ENCODE assay signal across 8 cellular contexts in genomic region chr9:104093162-104093561, GRCh38. TPM values are rescaled to one million over a fixed set of nuclear protein-coding genes. Genes with fewer than 3 reads are reported as not detected.
DNase-seq lines count a peak whose midpoint lies in the region; ATAC-seq, FAIRE-seq and TF ChIP-seq lines count a peak whose summit lies in the region.

No MANE protein-coding gene starts in this region.

- POLR2A ChIA-PET in CD8-positive, alpha-beta memory T cell (lab: Charles Lee) = interaction anchor here (0.5 to 1.4 kb wide), 2 partner anchors 655 to 853 kb away, joined by 3 to 4 read pairs; partner anchors contain the start of gene NIPSNAP3A
- POLR2A ChIA-PET in GM12878 (lab: Charles Lee) = interaction anchor here (0.8 to 1.7 kb wide), 2 partner anchors 21 to 655 kb away, joined by 3 to 6 read pairs; no protein-coding TSS in a partner anchor

- H3K4me3 ChIP-seq in CD8-positive, alpha-beta memory T cell (ENCODE audit: low read length) = peak overlapping the region; percentile 72
- peak overlapping the region; percentile 91 for H3K4me3 ChIP-seq in Karpas-422 (ENCODE audit: low read length)
- H3K4me3 ChIP-seq in GM12878 = peak overlapping the region; percentile 99
- peak overlapping the region; percentile 87 to 96 (median 90) for H3K4me3 ChIP-seq in liver (ENCODE audit: low read depth in 1 of 3, low read length in 3 of 3)
- peak overlapping the region; percentile 46 to 85 (median 64) for H3K4me3 ChIP-seq in tibial nerve

- H4K20me1 ChIP-seq in Karpas-422 (ENCODE audit: insufficient read depth, low read depth, low read length) = no peaks in the 10 kb centered on the region
- no peaks in the 10 kb centered on the region for H4K20me1 ChIP-seq in GM12878 (ENCODE audit: control insufficient read depth, insufficient read depth)

- no peaks in the 10 kb centered on the region for H3K9me3 Mint-ChIP-seq in CD8-positive, alpha-beta memory T cell

- TF ChIP-seq CTCF in GM12878 (IDR thresholded peaks at IDR 0.05 in 2 of 3, conservative IDR thresholded peaks at IDR 0.05 in 1 of 3; ENCODE audit: control insufficient read depth in 2 of 3, extremely low read depth in 1 of 3, insufficient read depth in 1 of 3, low read depth in 3 of 3, low read length in 3 of 3) (no peak), liver (IDR thresholded peaks at IDR 0.05; ENCODE audit: low read depth, low read length, missing input control) (no peak), tibial nerve (IDR thresholded peaks at IDR 0.05) (no peak)

- H2AFZ ChIP-seq in Karpas-422 (ENCODE audit: low read length) (peak overlapping the region; percentile 79), GM12878 (ENCODE audit: control insufficient read depth, low read depth, low read length) (peak overlapping the region; percentile 80)

- SMC1A ChIA-PET in GM12878 (lab: Charles Lee; ENCODE audit: uncharacterized antibody, unreplicated experiment) = interaction anchor here (1.0 to 3.1 kb wide), 9 partner anchors 9 to 655 kb away, joined by 3 to 11 read pairs (median 5); partner anchors contain the start of gene NIPSNAP3A

- peaks cover 0 to 14% (median 0%) of the 10 kb centered on the region in 3 donors for H3K36me3 Mint-ChIP-seq in CD8-positive, alpha-beta memory T cell

- no peaks in the 10 kb centered on the region for H3K9me2 ChIP-seq in Karpas-422 (replicated peaks; ENCODE audit: insufficient read depth, low read length)

- TF ChIP-seq RAD21 in GM12878 (IDR thresholded peaks at IDR 0.05; ENCODE audit: insufficient read depth, low read depth, low read length) (no peak), liver (IDR thresholded peaks at IDR 0.05) (no peak)

- no peak for FAIRE-seq in GM12878 (lab: Jason Lieb, UNC)

- H3K4me1 Mint-ChIP-seq in CD8-positive, alpha-beta memory T cell = peaks cover 34 to 52% (median 49%) of the 10 kb centered on the region in 3 donors

- peaks cover 16% of the 10 kb centered on the region for H3K4me1 ChIP-seq in CD8-positive, alpha-beta memory T cell (ENCODE audit: insufficient read depth, low read length)
- peaks cover 39% of the 10 kb centered on the region for H3K4me1 ChIP-seq in Karpas-422 (ENCODE audit: low read length)
- peaks cover 22% of the 10 kb centered on the region for H3K4me1 ChIP-seq in GM12878 (ENCODE audit: control insufficient read depth, insufficient read depth, low read length)
- peaks cover 7 to 23% (median 19%) of the 10 kb centered on the region in 4 donors for H3K4me1 ChIP-seq in liver (ENCODE audit: control insufficient read depth in 4 of 4, insufficient read depth in 4 of 4, low read length in 3 of 4)
- peaks cover 0 to 32% (median 10%) of the 10 kb centered on the region in 4 donors for H3K4me1 ChIP-seq in tibial nerve

- H3K27me3 ChIP-seq in CD8-positive, alpha-beta memory T cell (ENCODE audit: insufficient read depth, low read length, poor library complexity, severe bottlenecking) = no peaks in the 10 kb centered on the region
- no peaks in the 10 kb centered on the region for H3K27me3 ChIP-seq in Karpas-422 (ENCODE audit: low read length)
- no peaks in the 10 kb centered on the region for H3K27me3 ChIP-seq in GM12878 (replicated peaks in 1 of 2; ENCODE audit: control insufficient read depth in 2 of 2, insufficient read depth in 2 of 2, low read length in 1 of 2)
- H3K27me3 ChIP-seq in liver (ENCODE audit: control insufficient read depth in 4 of 4, insufficient read depth in 4 of 4, low read length in 3 of 4) = no peaks in the 10 kb centered on the region
- no peaks in the 10 kb centered on the region for H3K27me3 ChIP-seq in tibial nerve

- H3K79me2 ChIP-seq in Karpas-422 (ENCODE audit: low read length) (peaks cover 39% of the 10 kb centered on the region), GM12878 (ENCODE audit: control insufficient read depth, insufficient read depth, low read length) (peaks cover 44% of the 10 kb centered on the region)

- no TSS peak for BruUV-seq in GM12878 (replicated peaks; lab: Mats Ljungman, UMichigan)

- peak overlapping the region; percentile 77 for H3K27ac ChIP-seq in CD8-positive, alpha-beta memory T cell (ENCODE audit: low read depth, low read length)
- H3K27ac ChIP-seq in Karpas-422 (ENCODE audit: low read length) = peak overlapping the region; percentile 79
- peak overlapping the region; percentile 98 for H3K27ac ChIP-seq in GM12878 (ENCODE audit: control insufficient read depth, insufficient read depth)
- peak overlapping the region; percentile 92 to 96 for H3K27ac ChIP-seq in liver (ENCODE audit: low read depth in 1 of 2, low read length in 2 of 2)
- peak overlapping the region; percentile 77 to 98 (median 94) for H3K27ac ChIP-seq in tibial nerve

- RAD21 ChIA-PET in GM12878 (lab: Charles Lee; ENCODE audit: unreplicated experiment) = interaction anchor here (0.7 to 1.4 kb wide), 6 partner anchors 10 to 655 kb away, joined by 3 to 5 read pairs (median 4); partner anchors contain the start of gene NIPSNAP3A

- H3K9me3 ChIP-seq in CD8-positive, alpha-beta memory T cell (ENCODE audit: low read length) = no peaks in the 10 kb centered on the region
- H3K9me3 ChIP-seq in Karpas-422 (ENCODE audit: low read length) (no peaks in the 10 kb centered on the region), GM12878 (replicated peaks; ENCODE audit: control insufficient read depth, insufficient read depth, low read length) (no peaks in the 10 kb centered on the region; the same call in 2 of the 3 replicates), liver (ENCODE audit: control insufficient read depth in 4 of 4, low read length in 3 of 4) (no peaks in the 10 kb centered on the region), tibial nerve (no peaks in the 10 kb centered on the region)

- CTCF ChIA-PET in CD8-positive, alpha-beta memory T cell (lab: Charles Lee) = no interaction called here
- CTCF ChIA-PET in GM12878 (lab: Yijun Ruan, JAX) = interaction anchor here (0.7 to 3.2 kb wide), 7 partner anchors 9 to 649 kb away, joined by 3 to 10 read pairs (median 3); no protein-coding TSS in a partner anchor

- ATAC-seq in GM12878 = no peak; the same call in 2 of the 3 replicates
- ATAC-seq in GM19351 (IDR thresholded peaks at IDR 0.05; ENCODE audit: unreplicated experiment) = no peak
- ATAC-seq in GM19328 (IDR thresholded peaks at IDR 0.05; ENCODE audit: unreplicated experiment) = no peak

- no peaks in the 10 kb centered on the region for H3K36me3 ChIP-seq in CD8-positive, alpha-beta memory T cell (ENCODE audit: insufficient read depth, low read length)
- H3K36me3 ChIP-seq in Karpas-422 (ENCODE audit: insufficient read depth, low read length) (no peaks in the 10 kb centered on the region), GM12878 (ENCODE audit: control insufficient read depth in 2 of 2, insufficient read depth in 2 of 2, low read length in 1 of 2) (no peaks in the 10 kb centered on the region), liver (ENCODE audit: control insufficient read depth in 4 of 4, insufficient read depth in 3 of 4, low read depth in 1 of 4, low read length in 3 of 4) (no peaks in the 10 kb centered on the region), tibial nerve (no peaks in the 10 kb centered on the region)

- TF ChIP-seq EP300 in GM12878 (IDR thresholded peaks at IDR 0.05; ENCODE audit: borderline replicate concordance in 1 of 2, control insufficient read depth in 1 of 2, low read depth in 2 of 2, low read length in 2 of 2) (no peak), tibial nerve (IDR thresholded peaks at IDR 0.05) (no peak)

- H3K27me3 Mint-ChIP-seq in CD8-positive, alpha-beta memory T cell = peaks cover 0 to 6% of the 10 kb centered on the region in 2 donors

- peak overlapping the region; percentile 98 to 100 (median 99) for H3K4me3 Mint-ChIP-seq in CD8-positive, alpha-beta memory T cell

- H3K27ac Mint-ChIP-seq in CD8-positive, alpha-beta memory T cell = peak overlapping the region; percentile 97 to 100 (median 99)

- H3K4me2 ChIP-seq in Karpas-422 (ENCODE audit: low read depth, low read length, poor library complexity, severe bottlenecking) (peak overlapping the region; percentile 83), GM12878 (ENCODE audit: control insufficient read depth, insufficient read depth) (peak overlapping the region; percentile 73)

- H3K9ac ChIP-seq in Karpas-422 (ENCODE audit: low read length) (peak overlapping the region; percentile 75), GM12878 (ENCODE audit: control insufficient read depth, insufficient read depth, low read length) (peak overlapping the region; percentile 95), liver (ENCODE audit: low read depth in 1 of 2, low read length in 2 of 2) (peak overlapping the region; percentile 91 to 96)

- intact Hi-C loops in GM12878 (cut with micrococcal nuclease; ENCODE audit: unreplicated experiment) = loop anchor here (5.0 kb wide), 2 partner anchors 306 to 654 kb away; partner anchors contain the start of gene NIPSNAP3A

- DNase-seq in CD8-positive, alpha-beta memory T cell = no peak
- DNase-seq in Karpas-422 (no peak), GM12878 (ENCODE audit: low read depth, low spot score) (no peak), tibial nerve (ENCODE audit: low spot score in 2 of 2) (no peak), NCI-H446 treated with DMSO at 0.1 percent for 48 hours (lab: John Stamatoyannopoulos, UW) (no peak)

- TF ChIP-seq POLR2A in GM12878 (IDR thresholded peaks at IDR 0.05; ENCODE audit: low read depth, low read length) (no peak), tibial nerve (IDR thresholded peaks at IDR 0.05) (no peak)

- in situ Hi-C loops in GM12878 (cut with MboI) = no loop called here

- 9% methylated on average over 8 of the region's 8 CpGs for WGBS in GM12878 (ENCODE audit: insufficient coverage, insufficient replicate concordance, low lambda C conversion rate, missing lambda C conversion rate)
- WGBS in liver = 5% methylated on average over 8 of the region's 8 CpGs
- WGBS in tibial nerve, 2 donors = 2 to 3% methylated on average over 8 of the region's 8 CpGs

RNA-seq across cellular contexts. Expression of gene SMC2, which starts 0.9 kb away (rescaled TPM):
- 10 to 100 TPM; 53.0 to 54.2 TPM for total RNA-seq in CD8-positive, alpha-beta memory T cell
- polyA plus RNA-seq in CD8-positive, alpha-beta memory T cell = 14.1 TPM
- 16.5 and 24.9 TPM in 2 replicates for total RNA-seq in Karpas-422 (2014; rRNA removed; shearing (Covaris generic); ENCODE audit: low replicate concordance)
- total RNA-seq in GM12878 (2013; cell fraction: nucleolus; rRNA removed) = 18.3 and 18.7 TPM in 2 replicates
- total RNA-seq in GM12878 (2014; rRNA removed) = 36.3 and 42.0 TPM in 2 replicates
- total RNA-seq in GM12878 (2014; rRNA removed; fragmentation: Illumina TruSeq; extraction: Trizol) = 55.9 and 59.1 TPM in 2 replicates
- 42.2 and 43.5 TPM in 2 replicates for total RNA-seq in GM12878 (2021)
- 12.3 TPM for polyA plus RNA-seq in GM12878 (2011; ENCODE audit: low read depth)
- 37.0 and 64.0 TPM in 2 replicates for polyA plus RNA-seq in GM12878 (2011; rRNA removed)
- polyA plus RNA-seq in GM12878 (2011; cell fraction: cytosol; rRNA removed) = 11.8 and 12.8 TPM in 2 replicates
- polyA plus RNA-seq in GM12878 (2011; cell fraction: nucleus; rRNA removed) = 14.1 and 16.0 TPM in 2 replicates
- 18.4 and 23.7 TPM in 2 replicates for polyA plus RNA-seq in GM12878 (2012)
- 48.9 and 59.7 TPM in 2 replicates for polyA plus RNA-seq in GM12878 (2014; fragmentation: Illumina TruSeq; extraction: Trizol)
- polyA plus RNA-seq in GM12878 (2014; fragmentation: Nextera tagmentation; extraction: Ambion mirVana) = 10 to 100 TPM; 51.0 to 82.7 TPM
- polyA plus RNA-seq in GM12878 (2014; rRNA removed) = 19.2 and 22.9 TPM in 2 replicates
- 100 to 1,000 TPM in 1 of 2 experiments, 10 to 100 TPM in 1; 97.6 to 116 TPM for polyA plus RNA-seq in GM12878 (2016; fragmentation: Nextera tagmentation; extraction: Ambion mirVana)
- polyA minus RNA-seq in GM12878 (2011; rRNA and poly(A)+ RNA removed) = 28.9 and 42.2 TPM in 2 replicates
- polyA minus RNA-seq in GM12878 (2011; cell fraction: cytosol; rRNA and poly(A)+ RNA removed) = 13.2 and 17.0 TPM in 2 replicates
- polyA minus RNA-seq in GM12878 (2011; cell fraction: nucleus; rRNA and poly(A)+ RNA removed) = 12.1 and 16.0 TPM in 2 replicates
- 10 to 100 TPM in 1 of 2 donors, 1 to 10 TPM in 1; 3.8 to 26.3 TPM for total RNA-seq in liver
- 1 to 10 TPM; 2.1 to 4.7 TPM for polyA plus RNA-seq in liver
- total RNA-seq in tibial nerve = 10 to 100 TPM in 1 of 4 donors, 1 to 10 TPM in 3; 4.7 to 13.5 (median 7.3) TPM
